24 cellular contexts compared by ENCODE assay signal in the genomic region with DNA sequence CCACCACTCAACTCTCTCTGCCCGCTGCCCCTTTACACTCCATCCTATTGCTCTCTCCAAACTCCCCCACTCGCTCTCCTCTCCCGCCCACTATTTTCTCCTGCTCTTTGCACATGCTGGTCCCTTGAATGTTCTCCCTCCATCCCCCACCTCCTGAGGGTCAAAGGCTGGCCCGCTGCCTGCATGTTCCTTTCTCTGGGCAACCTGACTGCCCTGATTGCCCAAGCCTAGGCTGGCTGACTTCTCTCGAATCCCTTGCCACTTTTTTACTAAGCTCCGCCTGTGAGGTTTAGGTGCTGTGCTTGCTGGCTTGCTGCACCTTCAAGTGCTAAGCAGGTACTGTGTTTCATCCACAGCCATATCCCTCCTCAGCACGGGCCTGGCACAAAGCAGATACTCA. TPM values are rescaled to one million over a fixed set of nuclear protein-coding genes. Genes with fewer than 3 reads are reported as not detected.
DNase-seq lines count a peak whose midpoint lies in the region; ATAC-seq and TF ChIP-seq lines count a peak whose summit lies in the region.
"Had no signal": no experiment of that assay in that cellular context is flagged by ENCODE, and none has a peak within 500 bp of the region (broad histone marks: within the 10 kb centered on the region; RNA-seq: fewer than 3 reads in every experiment).

No MANE protein-coding gene starts in this region.

- H2BK20ac ChIP-seq in H9 (ENCODE audit: low read depth, low read length, poor library complexity, severe bottlenecking), result no peak overlapping the region

- H3K23me2 ChIP-seq in H9 (ENCODE audit: insufficient read length, low read depth, low read length, poor library complexity, severe bottlenecking), result peaks cover 13% of the 10 kb centered on the region

- no peaks in the 10 kb centered on the region for H3K9me3 ChIP-seq in H9 (ENCODE audit: control insufficient read depth, low read depth, low read length)
- peaks cover 2% of the 10 kb centered on the region for H3K9me3 ChIP-seq in trophoblast cell (ENCODE audit: insufficient read depth, low read depth, low read length)
- H3K9me3 ChIP-seq: ascending aorta, testis, vagina had no signal

- no peak overlapping the region for H4K12ac ChIP-seq in trophoblast cell (ENCODE audit: low read depth, low read length)

- no peak overlapping the region for H3K23ac ChIP-seq in H9 (ENCODE audit: insufficient read length, low read depth, low read length)
- no peak overlapping the region for H3K23ac ChIP-seq in trophoblast cell (ENCODE audit: low read length)

- no peak overlapping the region for H3K56ac ChIP-seq in H9 (ENCODE audit: insufficient read length, low read depth, low read length)

- H4K5ac ChIP-seq in H9 (ENCODE audit: insufficient read length, low read depth, low read length), result no peak overlapping the region

- peaks cover 17% of the 10 kb centered on the region for H3K36me3 Mint-ChIP-seq in activated naive CD8-positive, alpha-beta T cell
- H3K36me3 Mint-ChIP-seq in activated naive CD8-positive, alpha-beta T cell treated with anti-CD3 and anti-CD28 coated beads, Interleukin-2, amount 50 U/mL, for 24 hours (ENCODE audit: low read depth), result peaks cover 47% of the 10 kb centered on the region
- H3K36me3 Mint-ChIP-seq in H9 (ENCODE audit: insufficient read depth in 1 of 3, low read depth in 3 of 3) (peaks cover 46 to 66% (median 66%) of the 10 kb centered on the region in 3 experiments), CD14-positive monocyte (peaks cover 60 to 61% of the 10 kb centered on the region in 2 donors)
- peaks cover 23% of the 10 kb centered on the region for H3K36me3 Mint-ChIP-seq in central memory CD8-positive, alpha-beta T cell (ENCODE audit: insufficient read depth)

- TF ChIP-seq CTCF in H9 (conservative IDR thresholded peaks at IDR 0.05) (no peak), CD14-positive monocyte (IDR thresholded peaks at IDR 0.05) (no peak)

- no peak for DNase-seq in activated naive CD8-positive, alpha-beta T cell treated with anti-CD3 and anti-CD28 coated beads, Interleukin-2, amount 50 U/mL, for 24 hours
- DNase-seq in H9 (no peak), trophoblast cell (no peak), CD14-positive monocyte (ENCODE audit: low spot score) (no peak)
- no peak for DNase-seq in central memory CD8-positive, alpha-beta T cell (ENCODE audit: low spot score in 2 of 2)
- DNase-seq: activated naive CD4-positive, alpha-beta T cell treated with anti-CD3 and anti-CD28 coated beads for 36 hours; central memory CD4-positive, alpha-beta T cell; dermis blood vessel endothelial cell; DMS 273 treated with DMSO at 0.1 percent for 48 hours; glutamatergic neuron; KBM-7; NCI-H1417 treated with DMSO at 0.1 percent for 48 hours; NCI-H446; PC-3; retina; SHP77; stimulated activated naive B cell treated with anti-CD40 and anti-IgM and Interleukin-4, amounts not matched to agents 10 μg/mL and 1 μg/mL and 100 μg/mL, for 72 hours; testis had no signal

- peaks cover 28% of the 10 kb centered on the region for H3K79me1 ChIP-seq in H9 (ENCODE audit: insufficient read depth, low read depth, low read length, poor library complexity, severe bottlenecking)
- H3K79me1 ChIP-seq in trophoblast cell (ENCODE audit: low read length), result peaks cover 12% of the 10 kb centered on the region

- H3K79me2 ChIP-seq in H9 (ENCODE audit: insufficient read depth, low read length) (peaks cover 43% of the 10 kb centered on the region), trophoblast cell (ENCODE audit: control insufficient read depth, insufficient read depth, low read length, poor library complexity) (peaks cover 22% of the 10 kb centered on the region)

- H3K9ac ChIP-seq in H9 (ENCODE audit: extremely low read depth, insufficient read length, low read length) (no peak overlapping the region), trophoblast cell (ENCODE audit: low read length) (no peak overlapping the region)

- no CpG with 5 or more reads among the region's 7 CpGs for WGBS in H9 (ENCODE audit: extremely low coverage, insufficient read length, low lambda C conversion rate)
- WGBS in trophoblast cell (ENCODE audit: extremely low coverage, insufficient coverage, insufficient read length), result 100% methylated on average over 2 of the region's 7 CpGs

- H3K4me3 ChIP-seq in trophoblast cell (ENCODE audit: low read depth, low read length), result no peak overlapping the region
- H3K4me3 ChIP-seq: ascending aorta, testis, vagina had no signal

- H4K91ac ChIP-seq in H9 (ENCODE audit: insufficient read length, low read depth, low read length) (no peak overlapping the region), trophoblast cell (ENCODE audit: low read depth, low read length) (no peak overlapping the region)

- no peak overlapping the region for H3K4me2 ChIP-seq in H9 (ENCODE audit: insufficient read depth, insufficient read length, low read length)
- H3K4me2 ChIP-seq in trophoblast cell (ENCODE audit: low read length), result no peak overlapping the region

- H2AK5ac ChIP-seq in H9 (ENCODE audit: insufficient read length, low read length) (no peak overlapping the region), trophoblast cell (ENCODE audit: low read length) (no peak overlapping the region)

- H3K27me3 ChIP-seq in H9 (ENCODE audit: insufficient read depth, low read length) (no peaks in the 10 kb centered on the region), trophoblast cell (ENCODE audit: insufficient read depth, low read length) (no peaks in the 10 kb centered on the region)
- H3K27me3 ChIP-seq: ascending aorta, testis, vagina had no signal

- ATAC-seq in activated naive CD8-positive, alpha-beta T cell treated with anti-CD3 and anti-CD28 coated beads, Interleukin-2, amount 50 U/mL, for 24 hours, result no peak
- no peak for ATAC-seq in central memory CD8-positive, alpha-beta T cell (replicated peaks; ENCODE audit: extremely low read depth, poor library complexity, severe bottlenecking)
- ATAC-seq in GM21381 (IDR thresholded peaks at IDR 0.05; ENCODE audit: unreplicated experiment) (no peak), GM19023 (IDR thresholded peaks at IDR 0.05; ENCODE audit: unreplicated experiment) (no peak)
- ATAC-seq: activated CD4-positive, CD25-positive, alpha-beta regulatory T cell treated with anti-CD3 and anti-CD28 coated beads, Interleukin-2, amount 50 U/mL, for 24 hours; PC-3; stimulated activated naive B cell treated with anti-CD40 and anti-IgM and Interleukin-4, amounts not matched to agents 10 μg/mL and 1 μg/mL and 100 μg/mL, for 72 hours had no signal

- H3T11ph ChIP-seq in H9 (ENCODE audit: low read length), result no peak overlapping the region

- H2BK15ac ChIP-seq in H9 (ENCODE audit: low read depth, low read length), result no peak overlapping the region

- no peaks in the 10 kb centered on the region for H3K27me3 Mint-ChIP-seq in activated naive CD8-positive, alpha-beta T cell
- no peaks in the 10 kb centered on the region for H3K27me3 Mint-ChIP-seq in activated naive CD8-positive, alpha-beta T cell treated with anti-CD3 and anti-CD28 coated beads, Interleukin-2, amount 50 U/mL, for 24 hours
- H3K27me3 Mint-ChIP-seq in H9 (ENCODE audit: low read depth) (no peaks in the 10 kb centered on the region), CD14-positive monocyte (ENCODE audit: low read depth in 3 of 3) (peaks cover 0 to 8% (median 0%) of the 10 kb centered on the region in 3 donors)
- H3K27me3 Mint-ChIP-seq in central memory CD8-positive, alpha-beta T cell, result no peaks in the 10 kb centered on the region
- H3K27me3 Mint-ChIP-seq: stimulated activated naive B cell treated with anti-CD40 and anti-IgM and Interleukin-4, amounts not matched to agents 10 μg/mL and 1 μg/mL and 100 μg/mL, for 72 hours had no signal

- peaks cover 31 to 50% of the 10 kb centered on the region in 2 experiments for H3K36me3 ChIP-seq in trophoblast cell (ENCODE audit: control insufficient read depth in 1 of 2, insufficient read depth in 2 of 2, low read length in 2 of 2)

- H3K9me3 Mint-ChIP-seq in activated naive CD8-positive, alpha-beta T cell (ENCODE audit: low read depth), result no peaks in the 10 kb centered on the region
- H3K9me3 Mint-ChIP-seq in activated naive CD8-positive, alpha-beta T cell treated with anti-CD3 and anti-CD28 coated beads, Interleukin-2, amount 50 U/mL, for 24 hours, result no peaks in the 10 kb centered on the region
- H3K9me3 Mint-ChIP-seq in H9 (peaks cover 0 to 2% of the 10 kb centered on the region in 2 experiments; a peak in 1 of 5 replicates), CD14-positive monocyte (peaks cover 0 to 3% (median 0%) of the 10 kb centered on the region in 7 donors)
- no peaks in the 10 kb centered on the region for H3K9me3 Mint-ChIP-seq in central memory CD8-positive, alpha-beta T cell
- H3K9me3 Mint-ChIP-seq: stimulated activated naive B cell treated with anti-CD40 and anti-IgM and Interleukin-4, amounts not matched to agents 10 μg/mL and 1 μg/mL and 100 μg/mL, for 72 hours had no signal

- no peak overlapping the region for H3K27ac ChIP-seq in H9 (ENCODE audit: insufficient read length, low read depth, low read length)
- no peak overlapping the region for H3K27ac ChIP-seq in trophoblast cell (ENCODE audit: low read depth, low read length)
- H3K27ac ChIP-seq: ascending aorta, testis, vagina had no signal

- H3K14ac ChIP-seq in H9 (ENCODE audit: insufficient read depth, low read length), result no peak overlapping the region
- no peak overlapping the region for H3K14ac ChIP-seq in trophoblast cell (ENCODE audit: low read length)

- H3K18ac ChIP-seq in H9 (ENCODE audit: insufficient read length, low read depth, low read length) (no peak overlapping the region), trophoblast cell (ENCODE audit: low read length) (no peak overlapping the region)

- H2AFZ ChIP-seq in H9 (ENCODE audit: low read length), result no peak overlapping the region
- H2AFZ ChIP-seq in trophoblast cell (ENCODE audit: insufficient read depth, low read length, poor library complexity), result no peak overlapping the region

- no peaks in the 10 kb centered on the region; the same call in 1 of the 2 replicates for H3K4me1 ChIP-seq in H9 (ENCODE audit: insufficient read depth, low read length)
- H3K4me1 ChIP-seq in trophoblast cell (ENCODE audit: control insufficient read depth in 1 of 2, insufficient read depth in 2 of 2, low read length in 2 of 2), result peaks cover 0 to 10% of the 10 kb centered on the region in 2 experiments

- peaks cover 68% of the 10 kb centered on the region for H3K4me1 Mint-ChIP-seq in activated naive CD8-positive, alpha-beta T cell (ENCODE audit: low read depth)
- peaks cover 55% of the 10 kb centered on the region for H3K4me1 Mint-ChIP-seq in activated naive CD8-positive, alpha-beta T cell treated with anti-CD3 and anti-CD28 coated beads, Interleukin-2, amount 50 U/mL, for 24 hours
- H3K4me1 Mint-ChIP-seq in H9 (peaks cover 18 to 19% of the 10 kb centered on the region in 2 experiments), CD14-positive monocyte (peaks cover 29% of the 10 kb centered on the region)
- H3K4me1 Mint-ChIP-seq in central memory CD8-positive, alpha-beta T cell, result peaks cover 46% of the 10 kb centered on the region

- peak overlapping the region; percentile 91 for H3K4me3 Mint-ChIP-seq in activated naive CD8-positive, alpha-beta T cell
- H3K4me3 Mint-ChIP-seq in activated naive CD8-positive, alpha-beta T cell treated with anti-CD3 and anti-CD28 coated beads, Interleukin-2, amount 50 U/mL, for 24 hours, result no peak overlapping the region
- H3K4me3 Mint-ChIP-seq in H9 (no peak overlapping the region; a peak in 2 of 5 replicates), CD14-positive monocyte (no peak overlapping the region)
- no peak overlapping the region for H3K4me3 Mint-ChIP-seq in central memory CD8-positive, alpha-beta T cell
- H3K4me3 Mint-ChIP-seq: activated naive CD4-positive, alpha-beta T cell treated with anti-CD3 and anti-CD28 coated beads for 36 hours; stimulated activated naive B cell treated with anti-CD40 and anti-IgM and Interleukin-4, amounts not matched to agents 10 μg/mL and 1 μg/mL and 100 μg/mL, for 72 hours had no signal

- H2BK5ac ChIP-seq in H9 (ENCODE audit: insufficient read length, low read length), result no peak overlapping the region
- H2BK5ac ChIP-seq in trophoblast cell (ENCODE audit: low read depth, low read length, poor library complexity), result no peak overlapping the region

- H4K20me1 ChIP-seq in H9 (ENCODE audit: control insufficient read depth, insufficient read depth, insufficient read length), result peaks cover 3% of the 10 kb centered on the region

- intact Hi-C loops in CD14-positive monocyte (cut with micrococcal nuclease), result no loop called here

- no peak overlapping the region for H2BK120ac ChIP-seq in H9 (ENCODE audit: low read depth, low read length, poor library complexity, severe bottlenecking)
- no peak overlapping the region for H2BK120ac ChIP-seq in trophoblast cell (ENCODE audit: insufficient read depth, low read length, poor library complexity)

- H4K8ac ChIP-seq in H9 (replicated peaks; ENCODE audit: insufficient read length, low read depth, low read length), result no peak overlapping the region
- H4K8ac ChIP-seq in trophoblast cell (ENCODE audit: low read depth, low read length), result no peak overlapping the region

- H3K27ac Mint-ChIP-seq in activated naive CD8-positive, alpha-beta T cell, result no peak overlapping the region
- no peak overlapping the region for H3K27ac Mint-ChIP-seq in activated naive CD8-positive, alpha-beta T cell treated with anti-CD3 and anti-CD28 coated beads, Interleukin-2, amount 50 U/mL, for 24 hours
- H3K27ac Mint-ChIP-seq in H9 (peak overlapping the region in 2 of 3 experiments; percentile 65 to 85; a peak in 1 of 7 replicates), CD14-positive monocyte (peak overlapping the region in 1 of 7 donors; percentile 32)
- peak overlapping the region; percentile 12 for H3K27ac Mint-ChIP-seq in central memory CD8-positive, alpha-beta T cell (ENCODE audit: low read depth)
- H3K27ac Mint-ChIP-seq: activated naive CD4-positive, alpha-beta T cell treated with anti-CD3 and anti-CD28 coated beads for 36 hours; stimulated activated naive B cell treated with anti-CD40 and anti-IgM and Interleukin-4, amounts not matched to agents 10 μg/mL and 1 μg/mL and 100 μg/mL, for 72 hours had no signal

- no peak overlapping the region for H3K4ac ChIP-seq in H9 (ENCODE audit: low read depth, low read length)
- H3K4ac ChIP-seq in trophoblast cell (ENCODE audit: low read depth, low read length), result peak overlapping the region; percentile 38

- H2BK12ac ChIP-seq in H9 (ENCODE audit: insufficient read length, low read depth, low read length), result no peak overlapping the region
- H2BK12ac ChIP-seq in trophoblast cell (ENCODE audit: low read length), result no peak overlapping the region

RNA-seq across cellular contexts. Expression of a gene that starts 2.7 kb away (rescaled TPM):
- 52.3 and 59.5 TPM in 2 replicates for total RNA-seq in H9 (2021)
- polyA plus RNA-seq in trophoblast cell (2013), result 26.2 and 26.6 TPM in 2 replicates
- 10 to 100 TPM; 28.2 to 30.0 TPM for polyA plus RNA-seq in CD14-positive monocyte

RNA-seq across cellular contexts. Expression of a gene that starts 2.9 kb away (rescaled TPM):
- 506 and 520 TPM in 2 replicates for total RNA-seq in H9 (2021)
- polyA plus RNA-seq in trophoblast cell (2013), result 813 and 830 TPM in 2 replicates
- polyA plus RNA-seq in CD14-positive monocyte, result 1,000 to 10,000 TPM; 1,132 to 1,312 TPM

RNA-seq across cellular contexts. Expression of a gene that starts 45.7 kb away (rescaled TPM):
- total RNA-seq in H9 (2021), result 4.9 and 5.6 TPM in 2 replicates
- polyA plus RNA-seq in trophoblast cell (2013), result 23.7 and 24.1 TPM in 2 replicates
- 10 to 100 TPM; 24.1 to 26.6 TPM for polyA plus RNA-seq in CD14-positive monocyte
- total RNA-seq: ascending aorta had no signal

Comparison
In these comparisons a context has a peak if more than half of its experiments do, and no peak if none do; other contexts are left out.
1. H3K27ac Mint-ChIP-seq: peak in H9 (2 of 3) and central memory CD8-positive, alpha-beta T cell (single experiment); none in activated naive CD8-positive, alpha-beta T cell (single experiment) and activated naive CD8-positive, alpha-beta T cell treated with anti-CD3 and anti-CD28 coated beads, Interleukin-2, amount 50 U/mL, for 24 hours (single experiment).